ENCODE assay signal across 17 cellular contexts in genomic region chr2:197265931-197266330, GRCh38. TPM values are rescaled to one million over a fixed set of nuclear protein-coding genes. Genes with fewer than 3 reads are reported as not detected.
DNase-seq lines count a peak whose midpoint lies in the region; ATAC-seq and TF ChIP-seq lines count a peak whose summit lies in the region.
"Had no signal": no experiment of that assay in that cellular context is flagged by ENCODE, and none has a peak within 500 bp of the region (broad histone marks: within the 10 kb centered on the region; RNA-seq: fewer than 3 reads in every experiment).

No MANE protein-coding gene starts in this region.

- H3K9me3 ChIP-seq in esophagus muscularis mucosa, result no peaks in the 10 kb centered on the region

- 92% methylated on average over 5 of the region's 5 CpGs for WGBS in esophagus muscularis mucosa

- no peaks in the 10 kb centered on the region for H3K27me3 ChIP-seq in esophagus muscularis mucosa

- intact Hi-C loops in activated CD8-positive, alpha-beta T cell treated with anti-CD3 and anti-CD28 coated beads for 36 hours (cut with micrococcal nuclease), result loop anchor here (2.0 kb wide), 1 partner anchor 19 kb away; no protein-coding TSS in a partner anchor
- intact Hi-C loops in esophagus muscularis mucosa (cut with DNase I), result no loop called here

- H3K9me3 Mint-ChIP-seq in activated naive CD4-positive, alpha-beta T cell treated with anti-CD3 and anti-CD28 coated beads, Interleukin-2, amount 10 ng/mL, durations not matched to agents 7 days and 5 days, result no peaks in the 10 kb centered on the region
- no peaks in the 10 kb centered on the region for H3K9me3 Mint-ChIP-seq in activated CD8-positive, alpha-beta T cell treated with anti-CD3 and anti-CD28 coated beads for 36 hours
- H3K9me3 Mint-ChIP-seq in stimulated activated naive CD8-positive, alpha-beta T cell treated with anti-CD3 and anti-CD28 coated beads, Interleukin-15, Interleukin-2, amounts not matched to agents 100 ng/mL and 50 ng/mL, for 24 hours, result no peaks in the 10 kb centered on the region

- no peaks in the 10 kb centered on the region for H3K36me3 ChIP-seq in esophagus muscularis mucosa

- H3K4me1 ChIP-seq in esophagus muscularis mucosa, result peaks cover 9 to 76% (median 66%) of the 10 kb centered on the region in 4 donors

- H3K27ac ChIP-seq in esophagus muscularis mucosa (replicated peaks in 1 of 4), result no peak overlapping the region
- H3K27ac ChIP-seq: parathyroid adenoma had no signal

- peak overlapping the region; percentile 80 for H3K27ac Mint-ChIP-seq in activated naive CD4-positive, alpha-beta T cell treated with anti-CD3 and anti-CD28 coated beads, Interleukin-2, amount 10 ng/mL, durations not matched to agents 7 days and 5 days
- H3K27ac Mint-ChIP-seq in activated CD8-positive, alpha-beta T cell treated with anti-CD3 and anti-CD28 coated beads for 36 hours, result peak overlapping the region; percentile 90
- peak overlapping the region; percentile 97 for H3K27ac Mint-ChIP-seq in stimulated activated naive CD8-positive, alpha-beta T cell treated with anti-CD3 and anti-CD28 coated beads, Interleukin-15, Interleukin-2, amounts not matched to agents 100 ng/mL and 50 ng/mL, for 24 hours

- H3K36me3 Mint-ChIP-seq in activated naive CD4-positive, alpha-beta T cell treated with anti-CD3 and anti-CD28 coated beads, Interleukin-2, amount 10 ng/mL, durations not matched to agents 7 days and 5 days, result peaks cover 31% of the 10 kb centered on the region
- peaks cover 40% of the 10 kb centered on the region for H3K36me3 Mint-ChIP-seq in activated CD8-positive, alpha-beta T cell treated with anti-CD3 and anti-CD28 coated beads for 36 hours (ENCODE audit: low read depth)
- peaks cover 24% of the 10 kb centered on the region for H3K36me3 Mint-ChIP-seq in stimulated activated naive CD8-positive, alpha-beta T cell treated with anti-CD3 and anti-CD28 coated beads, Interleukin-15, Interleukin-2, amounts not matched to agents 100 ng/mL and 50 ng/mL, for 24 hours (ENCODE audit: low read depth)

- H3K4me1 Mint-ChIP-seq in activated naive CD4-positive, alpha-beta T cell treated with anti-CD3 and anti-CD28 coated beads, Interleukin-2, amount 10 ng/mL, durations not matched to agents 7 days and 5 days, result peaks cover 97% of the 10 kb centered on the region
- H3K4me1 Mint-ChIP-seq in activated CD8-positive, alpha-beta T cell treated with anti-CD3 and anti-CD28 coated beads for 36 hours (ENCODE audit: low read depth), result peaks cover 96% of the 10 kb centered on the region
- peaks cover 98% of the 10 kb centered on the region for H3K4me1 Mint-ChIP-seq in stimulated activated naive CD8-positive, alpha-beta T cell treated with anti-CD3 and anti-CD28 coated beads, Interleukin-15, Interleukin-2, amounts not matched to agents 100 ng/mL and 50 ng/mL, for 24 hours (ENCODE audit: low read depth)

- ATAC-seq in activated CD8-positive, alpha-beta T cell treated with anti-CD3 and anti-CD28 coated beads for 36 hours, result peak; percentile 31
- ATAC-seq in HG03159 (IDR thresholded peaks at IDR 0.05; ENCODE audit: unreplicated experiment), result no peak

- TF ChIP-seq CTCF in activated CD8-positive, alpha-beta T cell treated with anti-CD3 and anti-CD28 coated beads for 36 hours (IDR thresholded peaks at IDR 0.05), result no peak
- TF ChIP-seq CTCF in esophagus muscularis mucosa (IDR thresholded peaks at IDR 0.05) (no peak), GM10266 (IDR thresholded peaks at IDR 0.05; ENCODE audit: control insufficient read depth, insufficient read depth, low read depth, missing control alignments) (no peak)

- no peak overlapping the region for H3K4me3 ChIP-seq in esophagus muscularis mucosa

- H3K27me3 Mint-ChIP-seq in activated naive CD4-positive, alpha-beta T cell treated with anti-CD3 and anti-CD28 coated beads, Interleukin-2, amount 10 ng/mL, durations not matched to agents 7 days and 5 days, result no peaks in the 10 kb centered on the region
- H3K27me3 Mint-ChIP-seq in activated CD8-positive, alpha-beta T cell treated with anti-CD3 and anti-CD28 coated beads for 36 hours, result no peaks in the 10 kb centered on the region
- no peaks in the 10 kb centered on the region for H3K27me3 Mint-ChIP-seq in stimulated activated naive CD8-positive, alpha-beta T cell treated with anti-CD3 and anti-CD28 coated beads, Interleukin-15, Interleukin-2, amounts not matched to agents 100 ng/mL and 50 ng/mL, for 24 hours

- DNase-seq in activated naive CD4-positive, alpha-beta T cell treated with anti-CD3 and anti-CD28 coated beads, Interleukin-2, amount 10 ng/mL, durations not matched to agents 7 days and 5 days, result no peak
- DNase-seq in activated naive CD4-positive, alpha-beta T cell (lab: John Stamatoyannopoulos, UW), result no peak
- DNase-seq in activated CD8-positive, alpha-beta T cell treated with anti-CD3 and anti-CD28 coated beads for 36 hours, result peak; percentile 51
- DNase-seq in esophagus muscularis mucosa (ENCODE audit: extremely low spot score), result peak; percentile 53
- DNase-seq in NCI-H187 (lab: John Stamatoyannopoulos, UW), result no peak
- DNase-seq in GM10266 (ENCODE audit: extremely low spot score), result no peak
- DNase-seq: HCEC 1CT; head of caudate nucleus; Kasumi-1; NCI-H1092 treated with DMSO at 0.1 percent for 48 hours; NCI-H2107; NCI-H524 treated with DMSO at 0.1 percent for 48 hours; stimulated activated CD4-positive, alpha-beta T cell treated with anti-CD3 and anti-CD28 coated beads, Interleukin-2, amount 100 ng/mL, for 48 hours; SW 1271 had no signal

- TF ChIP-seq EP300 in esophagus muscularis mucosa (IDR thresholded peaks at IDR 0.05), result no peak

- TF ChIP-seq POLR2A in esophagus muscularis mucosa (IDR thresholded peaks at IDR 0.05; ENCODE audit: low read depth), result no peak

- CTCF ChIA-PET in activated naive CD4-positive, alpha-beta T cell treated with anti-CD3 and anti-CD28 coated beads, Interleukin-2, amount 10 ng/mL, durations not matched to agents 7 days and 5 days (lab: Charles Lee), result no interaction called here
- CTCF ChIA-PET in activated CD8-positive, alpha-beta T cell treated with anti-CD3 and anti-CD28 coated beads for 36 hours (lab: Charles Lee), result interaction anchor here (0.8 to 4.5 kb wide), 3 partner anchors 9 to 153 kb away, joined by 3 to 22 read pairs (median 3); no protein-coding TSS in a partner anchor

- POLR2A ChIA-PET in activated CD8-positive, alpha-beta T cell treated with anti-CD3 and anti-CD28 coated beads for 36 hours (lab: Charles Lee), result interaction anchor here (0.8 to 5.2 kb wide), 3 partner anchors 10 to 42 kb away, joined by 3 to 47 read pairs (median 9); partner anchors contain the start of gene ANKRD44

- H3K4me3 Mint-ChIP-seq in activated naive CD4-positive, alpha-beta T cell treated with anti-CD3 and anti-CD28 coated beads, Interleukin-2, amount 10 ng/mL, durations not matched to agents 7 days and 5 days, result peak overlapping the region; percentile 30
- H3K4me3 Mint-ChIP-seq in activated CD8-positive, alpha-beta T cell treated with anti-CD3 and anti-CD28 coated beads for 36 hours, result peak overlapping the region; percentile 47
- H3K4me3 Mint-ChIP-seq in stimulated activated naive CD8-positive, alpha-beta T cell treated with anti-CD3 and anti-CD28 coated beads, Interleukin-15, Interleukin-2, amounts not matched to agents 100 ng/mL and 50 ng/mL, for 24 hours, result peak overlapping the region; percentile 60

RNA-seq across cellular contexts. Expression of gene ANKRD44, which starts 44.6 kb away (rescaled TPM):
- total RNA-seq in activated CD8-positive, alpha-beta T cell treated with anti-CD3 and anti-CD28 coated beads for 36 hours, result 100 to 1,000 TPM; 131 to 132 TPM
- total RNA-seq in esophagus muscularis mucosa, result 10 to 100 TPM; 41.4 to 76.6 (median 48.1) TPM

Comparison
In these comparisons a context has a peak if more than half of its experiments do, and no peak if none do; other contexts are left out.
1. DNase-seq: peak in activated CD8-positive, alpha-beta T cell treated with anti-CD3 and anti-CD28 coated beads for 36 hours (single experiment) and esophagus muscularis mucosa (single experiment); none in activated naive CD4-positive, alpha-beta T cell treated with anti-CD3 and anti-CD28 coated beads, Interleukin-2, amount 10 ng/mL, durations not matched to agents 7 days and 5 days (single experiment), activated naive CD4-positive, alpha-beta T cell (0 of 4), NCI-H187 (0 of 2) and GM10266 (single experiment).
2. Peak in every context shown above with its lines, with median percentiles within 50 percentile points of each other: H3K27ac Mint-ChIP-seq and H3K4me3 Mint-ChIP-seq.